ENCODE assay signal across 1 cellular context in genomic region chr2:202238234-202239197, GRCh38.
TF ChIP-seq lines count a peak whose summit lies in the region.

SUMO1 (minus strand) TSS chr2:202238597; CDS start chr2:202238451, 146 bp downstream.

TF ChIP-seq in GM23338, 12 proteins besides CTCF, POLR2A, EP300 and RAD21:
- TF ChIP-seq ZNF462 (CRISPR knock-in tag; IDR thresholded peaks at IDR 0.05) = no peak
- TF ChIP-seq STAT1 (IDR thresholded peaks at IDR 0.05; ENCODE audit: unreplicated experiment) = no peak
- no peak for TF ChIP-seq JUNB (IDR thresholded peaks at IDR 0.05; ENCODE audit: unreplicated experiment)
- TF ChIP-seq EZH2phosphoT487 (IDR thresholded peaks at IDR 0.05; ENCODE audit: unreplicated experiment) = no peak
- TF ChIP-seq NANOG (IDR thresholded peaks at IDR 0.05; ENCODE audit: borderline replicate concordance) = no peak
- TF ChIP-seq CREB1 (CRISPR knock-in tag; IDR thresholded peaks at IDR 0.05; ENCODE audit: low read depth) = peak; percentile 91
- TF ChIP-seq ETS1 (IDR thresholded peaks at IDR 0.05) = peak; percentile 75
- peak; percentile 97 for TF ChIP-seq POLR2AphosphoS5 (IDR thresholded peaks at IDR 0.05; ENCODE audit: low read depth)
- TF ChIP-seq ZNF114 (CRISPR knock-in tag; IDR thresholded peaks at IDR 0.05) = no peak
- TF ChIP-seq EZH2 (IDR thresholded peaks at IDR 0.05; ENCODE audit: low read depth, unreplicated experiment) = no peak
- TF ChIP-seq REST (IDR thresholded peaks at IDR 0.05; ENCODE audit: unreplicated experiment) = peak; percentile 38
- no peak for TF ChIP-seq ZNF331 (CRISPR knock-in tag; IDR thresholded peaks at IDR 0.05; ENCODE audit: low read depth)
